In genomic region chr2:239758325-239758877, GRCh38 we compare ENCODE assay signal across 1 cellular context.
TF ChIP-seq lines count a peak whose summit lies in the region.

No MANE protein-coding gene starts in this region.

TF ChIP-seq in A549, 52 proteins besides CTCF, POLR2A, EP300 and RAD21:
- TF ChIP-seq, protein P1, sequence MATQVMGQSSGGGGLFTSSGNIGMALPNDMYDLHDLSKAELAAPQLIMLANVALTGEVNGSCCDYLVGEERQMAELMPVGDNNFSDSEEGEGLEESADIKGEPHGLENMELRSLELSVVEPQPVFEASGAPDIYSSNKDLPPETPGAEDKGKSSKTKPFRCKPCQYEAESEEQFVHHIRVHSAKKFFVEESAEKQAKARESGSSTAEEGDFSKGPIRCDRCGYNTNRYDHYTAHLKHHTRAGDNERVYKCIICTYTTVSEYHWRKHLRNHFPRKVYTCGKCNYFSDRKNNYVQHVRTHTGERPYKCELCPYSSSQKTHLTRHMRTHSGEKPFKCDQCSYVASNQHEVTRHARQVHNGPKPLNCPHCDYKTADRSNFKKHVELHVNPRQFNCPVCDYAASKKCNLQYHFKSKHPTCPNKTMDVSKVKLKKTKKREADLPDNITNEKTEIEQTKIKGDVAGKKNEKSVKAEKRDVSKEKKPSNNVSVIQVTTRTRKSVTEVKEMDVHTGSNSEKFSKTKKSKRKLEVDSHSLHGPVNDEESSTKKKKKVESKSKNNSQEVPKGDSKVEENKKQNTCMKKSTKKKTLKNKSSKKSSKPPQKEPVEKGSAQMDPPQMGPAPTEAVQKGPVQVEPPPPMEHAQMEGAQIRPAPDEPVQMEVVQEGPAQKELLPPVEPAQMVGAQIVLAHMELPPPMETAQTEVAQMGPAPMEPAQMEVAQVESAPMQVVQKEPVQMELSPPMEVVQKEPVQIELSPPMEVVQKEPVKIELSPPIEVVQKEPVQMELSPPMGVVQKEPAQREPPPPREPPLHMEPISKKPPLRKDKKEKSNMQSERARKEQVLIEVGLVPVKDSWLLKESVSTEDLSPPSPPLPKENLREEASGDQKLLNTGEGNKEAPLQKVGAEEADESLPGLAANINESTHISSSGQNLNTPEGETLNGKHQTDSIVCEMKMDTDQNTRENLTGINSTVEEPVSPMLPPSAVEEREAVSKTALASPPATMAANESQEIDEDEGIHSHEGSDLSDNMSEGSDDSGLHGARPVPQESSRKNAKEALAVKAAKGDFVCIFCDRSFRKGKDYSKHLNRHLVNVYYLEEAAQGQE (IDR thresholded peaks at IDR 0.05): no peak
- TF ChIP-seq NPAS2 (CRISPR knock-in tag; IDR thresholded peaks at IDR 0.05; ENCODE audit: borderline replicate concordance) (no peak), RCOR1 (IDR thresholded peaks at IDR 0.05; ENCODE audit: low read depth, low read length) (no peak), JUN (IDR thresholded peaks at IDR 0.05) (peak in 1 of 2 experiments; percentile 64; a peak in 2 of 5 replicates), MYC (IDR thresholded peaks at IDR 0.05; ENCODE audit: borderline replicate concordance, low read length) (no peak), PBX3 (IDR thresholded peaks at IDR 0.05) (no peak), HEYL (CRISPR knock-in tag; IDR thresholded peaks at IDR 0.05) (no peak), HMGXB4 (CRISPR knock-in tag; IDR thresholded peaks at IDR 0.05; ENCODE audit: borderline replicate concordance) (no peak), SMC3 (IDR thresholded peaks at IDR 0.05) (0 out of 3 replicates have a peak, but pooled peaks have one; percentile 7), CBX8 (IDR thresholded peaks at IDR 0.05) (no peak), FOSL2 (IDR thresholded peaks at IDR 0.05) (0 out of 2 replicates have a peak, but pooled peaks have one; percentile 9), FOSL2 (CRISPR knock-in tag; IDR thresholded peaks at IDR 0.05) (peak; percentile 77), ESRRA (IDR thresholded peaks at IDR 0.05; ENCODE audit: borderline replicate concordance, low read length) (no peak), EHMT2 (IDR thresholded peaks at IDR 0.05; ENCODE audit: low read depth) (no peak), CBX2 (IDR thresholded peaks at IDR 0.05; ENCODE audit: borderline replicate concordance, low read depth) (no peak), ZSCAN20 (CRISPR knock-in tag; IDR thresholded peaks at IDR 0.05) (no peak), ZFP36 (IDR thresholded peaks at IDR 0.05; ENCODE audit: borderline replicate concordance, partially characterized antibody) (no peak), FOSB (CRISPR knock-in tag; IDR thresholded peaks at IDR 0.05) (no peak), GATA3 (IDR thresholded peaks at IDR 0.05; ENCODE audit: borderline replicate concordance) (no peak; the same call in 1 of the 2 replicates), JUNB (IDR thresholded peaks at IDR 0.05) (peak; percentile 62; the same call in 1 of the 2 replicates), PHF8 (IDR thresholded peaks at IDR 0.05; ENCODE audit: borderline replicate concordance, low read depth) (no peak), RFX5 (IDR thresholded peaks at IDR 0.05) (no peak), MAFK (IDR thresholded peaks at IDR 0.05; ENCODE audit: partially characterized antibody) (peak; percentile 97), EHF (CRISPR knock-in tag; IDR thresholded peaks at IDR 0.05) (no peak), KDM5A (IDR thresholded peaks at IDR 0.05) (no peak), BHLHE40 (IDR thresholded peaks at IDR 0.05; ENCODE audit: low read depth, low read length) (0 out of 2 replicates have a peak, but pooled peaks have one; percentile 34), NFE2L2 (conservative IDR thresholded peaks at IDR 0.05; ENCODE audit: low read length) (peak; percentile 79), RARB (CRISPR knock-in tag; IDR thresholded peaks at IDR 0.05) (no peak), CHD2 (IDR thresholded peaks at IDR 0.05; ENCODE audit: low read length, partially characterized antibody) (no peak), E2F6 (IDR thresholded peaks at IDR 0.05; ENCODE audit: borderline replicate concordance, low read depth) (no peak), HOXA7 (CRISPR knock-in tag; IDR thresholded peaks at IDR 0.05) (no peak), FOXS1 (CRISPR knock-in tag; IDR thresholded peaks at IDR 0.05) (no peak), HDAC2 (IDR thresholded peaks at IDR 0.05) (no peak), MAZ (IDR thresholded peaks at IDR 0.05; ENCODE audit: borderline replicate concordance, low read depth, low read length) (no peak), MAX (IDR thresholded peaks at IDR 0.05) (peak; percentile 48; the same call in 1 of the 2 replicates), HOXB13 (CRISPR knock-in tag; IDR thresholded peaks at IDR 0.05; ENCODE audit: low read depth) (no peak), SREBF2 (IDR thresholded peaks at IDR 0.05) (no peak), RNF2 (IDR thresholded peaks at IDR 0.05; ENCODE audit: borderline replicate concordance, low read depth) (no peak), TFCP2L1 (CRISPR knock-in tag; IDR thresholded peaks at IDR 0.05) (no peak)
- TF ChIP-seq, protein P2, sequence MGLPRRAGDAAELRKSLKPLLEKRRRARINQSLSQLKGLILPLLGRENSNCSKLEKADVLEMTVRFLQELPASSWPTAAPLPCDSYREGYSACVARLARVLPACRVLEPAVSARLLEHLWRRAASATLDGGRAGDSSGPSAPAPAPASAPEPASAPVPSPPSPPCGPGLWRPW (IDR thresholded peaks at IDR 0.05): no peak
- TF ChIP-seq, protein P3, sequence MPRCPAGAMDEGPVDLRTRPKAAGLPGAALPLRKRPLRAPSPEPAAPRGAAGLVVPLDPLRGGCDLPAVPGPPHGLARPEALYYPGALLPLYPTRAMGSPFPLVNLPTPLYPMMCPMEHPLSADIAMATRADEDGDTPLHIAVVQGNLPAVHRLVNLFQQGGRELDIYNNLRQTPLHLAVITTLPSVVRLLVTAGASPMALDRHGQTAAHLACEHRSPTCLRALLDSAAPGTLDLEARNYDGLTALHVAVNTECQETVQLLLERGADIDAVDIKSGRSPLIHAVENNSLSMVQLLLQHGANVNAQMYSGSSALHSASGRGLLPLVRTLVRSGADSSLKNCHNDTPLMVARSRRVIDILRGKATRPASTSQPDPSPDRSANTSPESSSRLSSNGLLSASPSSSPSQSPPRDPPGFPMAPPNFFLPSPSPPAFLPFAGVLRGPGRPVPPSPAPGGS (IDR thresholded peaks at IDR 0.05): no peak
- TF ChIP-seq, protein P4, sequence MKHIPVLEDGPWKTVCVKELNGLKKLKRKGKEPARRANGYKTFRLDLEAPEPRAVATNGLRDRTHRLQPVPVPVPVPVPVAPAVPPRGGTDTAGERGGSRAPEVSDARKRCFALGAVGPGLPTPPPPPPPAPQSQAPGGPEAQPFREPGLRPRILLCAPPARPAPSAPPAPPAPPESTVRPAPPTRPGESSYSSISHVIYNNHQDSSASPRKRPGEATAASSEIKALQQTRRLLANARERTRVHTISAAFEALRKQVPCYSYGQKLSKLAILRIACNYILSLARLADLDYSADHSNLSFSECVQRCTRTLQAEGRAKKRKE (CRISPR knock-in tag; IDR thresholded peaks at IDR 0.05; ENCODE audit: low read depth): no peak
- TF ChIP-seq, protein P5, sequence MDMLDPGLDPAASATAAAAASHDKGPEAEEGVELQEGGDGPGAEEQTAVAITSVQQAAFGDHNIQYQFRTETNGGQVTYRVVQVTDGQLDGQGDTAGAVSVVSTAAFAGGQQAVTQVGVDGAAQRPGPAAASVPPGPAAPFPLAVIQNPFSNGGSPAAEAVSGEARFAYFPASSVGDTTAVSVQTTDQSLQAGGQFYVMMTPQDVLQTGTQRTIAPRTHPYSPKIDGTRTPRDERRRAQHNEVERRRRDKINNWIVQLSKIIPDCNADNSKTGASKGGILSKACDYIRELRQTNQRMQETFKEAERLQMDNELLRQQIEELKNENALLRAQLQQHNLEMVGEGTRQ (IDR thresholded peaks at IDR 0.05): no peak
- TF ChIP-seq, protein P6, sequence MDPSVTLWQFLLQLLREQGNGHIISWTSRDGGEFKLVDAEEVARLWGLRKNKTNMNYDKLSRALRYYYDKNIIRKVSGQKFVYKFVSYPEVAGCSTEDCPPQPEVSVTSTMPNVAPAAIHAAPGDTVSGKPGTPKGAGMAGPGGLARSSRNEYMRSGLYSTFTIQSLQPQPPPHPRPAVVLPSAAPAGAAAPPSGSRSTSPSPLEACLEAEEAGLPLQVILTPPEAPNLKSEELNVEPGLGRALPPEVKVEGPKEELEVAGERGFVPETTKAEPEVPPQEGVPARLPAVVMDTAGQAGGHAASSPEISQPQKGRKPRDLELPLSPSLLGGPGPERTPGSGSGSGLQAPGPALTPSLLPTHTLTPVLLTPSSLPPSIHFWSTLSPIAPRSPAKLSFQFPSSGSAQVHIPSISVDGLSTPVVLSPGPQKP (IDR thresholded peaks at IDR 0.05; ENCODE audit: low read depth, low read length): no peak
